In genomic region chr12:51238037-51238509, GRCh38 we compare ENCODE assay signal across 8 cellular contexts. TPM values are rescaled to one million over a fixed set of nuclear protein-coding genes. Genes with fewer than 3 reads are reported as not detected.
DNase-seq lines count a peak whose midpoint lies in the region; ATAC-seq and TF ChIP-seq lines count a peak whose summit lies in the region.

No MANE protein-coding gene starts in this region.

- no peak overlapping the region for H2BK20ac ChIP-seq in H9 (ENCODE audit: low read depth, low read length, poor library complexity, severe bottlenecking)

- H3K23ac ChIP-seq in H9 (ENCODE audit: insufficient read length, low read depth, low read length) (no peak overlapping the region), trophoblast cell (ENCODE audit: low read length) (no peak overlapping the region)

- peak overlapping the region; percentile 94 to 98 for H3K4me3 Mint-ChIP-seq in H9

- H3K27me3 ChIP-seq in H9 (ENCODE audit: insufficient read depth, low read length) (no peaks in the 10 kb centered on the region), trophoblast cell (ENCODE audit: insufficient read depth, low read length) (no peaks in the 10 kb centered on the region)

- peaks cover 2% of the 10 kb centered on the region; the same call in 1 of the 2 replicates for H3K79me2 ChIP-seq in H9 (ENCODE audit: insufficient read depth, low read length)
- peaks cover 4% of the 10 kb centered on the region for H3K79me2 ChIP-seq in trophoblast cell (ENCODE audit: control insufficient read depth, insufficient read depth, low read length, poor library complexity)

- H3K27ac ChIP-seq in H9 (ENCODE audit: insufficient read length, low read depth, low read length), result peak overlapping the region; percentile 55
- H3K27ac ChIP-seq in RWPE1, result peak overlapping the region; percentile 97
- H3K27ac ChIP-seq in trophoblast cell (ENCODE audit: low read depth, low read length), result peak overlapping the region; percentile 41

- H3K9ac ChIP-seq in H9 (ENCODE audit: extremely low read depth, insufficient read length, low read length) (peak overlapping the region; percentile 79), trophoblast cell (ENCODE audit: low read length) (peak overlapping the region; percentile 0)

- H2AFZ ChIP-seq in H9 (ENCODE audit: low read length) (peak overlapping the region; percentile 6), trophoblast cell (ENCODE audit: insufficient read depth, low read length, poor library complexity) (peak overlapping the region; percentile 86)

- no peak for ATAC-seq in omental fat pad (ENCODE audit: low FRiP score)

- no peak overlapping the region for H3K56ac ChIP-seq in H9 (ENCODE audit: insufficient read length, low read depth, low read length)

- H4K12ac ChIP-seq in trophoblast cell (ENCODE audit: low read depth, low read length), result peak overlapping the region; percentile 25

- H3K4me1 ChIP-seq in H9 (ENCODE audit: insufficient read depth, low read length) (peaks cover 2% of the 10 kb centered on the region; the same call in 1 of the 2 replicates), trophoblast cell (ENCODE audit: control insufficient read depth in 1 of 2, insufficient read depth in 2 of 2, low read length in 2 of 2) (peaks cover 5 to 7% of the 10 kb centered on the region in 2 experiments)

- no peak overlapping the region for H3T11ph ChIP-seq in H9 (ENCODE audit: low read length)

- H4K20me1 ChIP-seq in H9 (ENCODE audit: control insufficient read depth, insufficient read depth, insufficient read length), result no peaks in the 10 kb centered on the region

- no peak overlapping the region for H2BK15ac ChIP-seq in H9 (ENCODE audit: low read depth, low read length)

- no peak overlapping the region for H4K5ac ChIP-seq in H9 (ENCODE audit: insufficient read length, low read depth, low read length)

- H3K4me2 ChIP-seq in H9 (ENCODE audit: insufficient read depth, insufficient read length, low read length) (peak overlapping the region; percentile 78), trophoblast cell (ENCODE audit: low read length) (peak overlapping the region; percentile 63)

- H3K18ac ChIP-seq in H9 (ENCODE audit: insufficient read length, low read depth, low read length) (no peak overlapping the region), trophoblast cell (ENCODE audit: low read length) (peak overlapping the region; percentile 51)

- peaks cover 4% of the 10 kb centered on the region for H3K23me2 ChIP-seq in H9 (ENCODE audit: insufficient read length, low read depth, low read length, poor library complexity, severe bottlenecking)

- peaks cover 26 to 34% (median 26%) of the 10 kb centered on the region in 3 experiments for H3K36me3 Mint-ChIP-seq in H9 (ENCODE audit: insufficient read depth in 1 of 3, low read depth in 3 of 3)

- no peaks in the 10 kb centered on the region for H3K79me1 ChIP-seq in H9 (ENCODE audit: insufficient read depth, low read depth, low read length, poor library complexity, severe bottlenecking)
- peaks cover 11% of the 10 kb centered on the region for H3K79me1 ChIP-seq in trophoblast cell (ENCODE audit: low read length)

- H2BK120ac ChIP-seq in H9 (ENCODE audit: low read depth, low read length, poor library complexity, severe bottlenecking) (no peak overlapping the region), trophoblast cell (ENCODE audit: insufficient read depth, low read length, poor library complexity) (peak overlapping the region; percentile 67)

- no peaks in the 10 kb centered on the region for H3K9me3 Mint-ChIP-seq in H9

- CTCF ChIA-PET in RWPE1 (lab: Yijun Ruan, JAX), result interaction anchor here (0.6 to 1.3 kb wide), 4 partner anchors 20 to 156 kb away, joined by 3 read pairs; partner anchors contain the start of gene CSRNP2

- peak; percentile 59 for DNase-seq in DMS53 treated with DMSO at 0.1 percent for 48 hours (lab: John Stamatoyannopoulos, UW; ENCODE audit: unreplicated experiment)
- no peak for DNase-seq in H9
- DNase-seq in RWPE1 (ENCODE audit: low spot score), result no peak
- no peak for DNase-seq in epithelial cell of proximal tubule (ENCODE audit: low read depth)
- peak in 1 of 2 donors; percentile 29 for DNase-seq in trophoblast cell
- no peak for DNase-seq in cortex of kidney (lab: John Stamatoyannopoulos, UW)
- DNase-seq in NOMO-1 (lab: John Stamatoyannopoulos, UW; ENCODE audit: unreplicated experiment in 2 of 2), result no peak
- DNase-seq in omental fat pad (ENCODE audit: low spot score), result no peak

- no peaks in the 10 kb centered on the region for H3K27me3 Mint-ChIP-seq in H9 (ENCODE audit: low read depth)

- H3K14ac ChIP-seq in H9 (ENCODE audit: insufficient read depth, low read length) (peak overlapping the region; percentile 9), trophoblast cell (ENCODE audit: low read length) (peak overlapping the region; percentile 78)

- H2BK5ac ChIP-seq in H9 (ENCODE audit: insufficient read length, low read length) (no peak overlapping the region), trophoblast cell (ENCODE audit: low read depth, low read length, poor library complexity) (peak overlapping the region; percentile 53)

- H3K27ac Mint-ChIP-seq in H9, result peak overlapping the region; percentile 99 to 100 (median 100)

- H3K4me1 Mint-ChIP-seq in H9, result peaks cover 11 to 14% of the 10 kb centered on the region in 2 experiments

- H4K91ac ChIP-seq in H9 (ENCODE audit: insufficient read length, low read depth, low read length) (no peak overlapping the region), trophoblast cell (ENCODE audit: low read depth, low read length) (peak overlapping the region; percentile 55)

- TF ChIP-seq CTCF in H9 (conservative IDR thresholded peaks at IDR 0.05) (no peak), RWPE1 (conservative IDR thresholded peaks at IDR 0.05; ENCODE audit: low read depth) (no peak), epithelial cell of proximal tubule (conservative IDR thresholded peaks at IDR 0.05; ENCODE audit: low read depth, low read length) (peak; percentile 1), omental fat pad (IDR thresholded peaks at IDR 0.05) (no peak)

- H2AK5ac ChIP-seq in H9 (ENCODE audit: insufficient read length, low read length), result no peak overlapping the region
- no peak overlapping the region for H2AK5ac ChIP-seq in trophoblast cell (ENCODE audit: low read length)

- no peaks in the 10 kb centered on the region for H3K9me3 ChIP-seq in H9 (ENCODE audit: control insufficient read depth, low read depth, low read length)
- H3K9me3 ChIP-seq in trophoblast cell (ENCODE audit: insufficient read depth, low read depth, low read length), result no peaks in the 10 kb centered on the region

- H3K4ac ChIP-seq in H9 (ENCODE audit: low read depth, low read length), result no peak overlapping the region
- H3K4ac ChIP-seq in trophoblast cell (ENCODE audit: low read depth, low read length), result peak overlapping the region; percentile 1

- H4K8ac ChIP-seq in H9 (replicated peaks; ENCODE audit: insufficient read length, low read depth, low read length) (no peak overlapping the region), trophoblast cell (ENCODE audit: low read depth, low read length) (peak overlapping the region; percentile 83)

- H2BK12ac ChIP-seq in H9 (ENCODE audit: insufficient read length, low read depth, low read length), result no peak overlapping the region
- no peak overlapping the region for H2BK12ac ChIP-seq in trophoblast cell (ENCODE audit: low read length)

- POLR2A ChIA-PET in RWPE1 (lab: Yijun Ruan, JAX; ENCODE audit: low non-redundant PET), result interaction anchor here (0.6 to 1.7 kb wide), 5 partner anchors 19 to 169 kb away, joined by 3 to 8 read pairs (median 3); no protein-coding TSS in a partner anchor

- H3K36me3 ChIP-seq in trophoblast cell (ENCODE audit: control insufficient read depth in 1 of 2, insufficient read depth in 2 of 2, low read length in 2 of 2), result peaks cover 8 to 21% of the 10 kb centered on the region in 2 experiments

- H3K4me3 ChIP-seq in epithelial cell of proximal tubule (ENCODE audit: low read depth, low read length), result peak overlapping the region; percentile 97
- H3K4me3 ChIP-seq in trophoblast cell (ENCODE audit: low read depth, low read length), result peak overlapping the region; percentile 13

- WGBS in H9 (ENCODE audit: extremely low coverage, insufficient read length, low lambda C conversion rate), result no CpG with 5 or more reads among the region's 10 CpGs
- WGBS in trophoblast cell (ENCODE audit: extremely low coverage, insufficient coverage, insufficient read length), result no CpG with 5 or more reads among the region's 10 CpGs

RNA-seq across cellular contexts. Expression of gene DAZAP2, which starts 0.6 kb away (rescaled TPM):
- total RNA-seq in H9 (2021) (23.6 and 25.8 TPM in 2 replicates), epithelial cell of proximal tubule (196 and 198 TPM in 2 replicates), omental fat pad (100 to 1,000 TPM; 213 to 277 (median 235) TPM)
- polyA plus RNA-seq in trophoblast cell (2013), result 132 and 144 TPM in 2 replicates

RNA-seq across cellular contexts. Expression of gene POU6F1, which starts 20.2 kb away (rescaled TPM):
- total RNA-seq in H9 (2021), result 12.0 and 13.3 TPM in 2 replicates
- 4.6 and 9.2 TPM in 2 replicates for total RNA-seq in epithelial cell of proximal tubule
- polyA plus RNA-seq in trophoblast cell (2013), result 4.6 and 5.9 TPM in 2 replicates
- total RNA-seq in omental fat pad, result 10 to 100 TPM in 2 of 4 donors, 1 to 10 TPM in 2; 5.8 to 14.8 (median 8.5) TPM

RNA-seq across cellular contexts. Expression of gene SMAGP, which starts 32.1 kb away (rescaled TPM):
- 11.3 and 12.4 TPM in 2 replicates for total RNA-seq in H9 (2021)
- 29.3 and 42.2 TPM in 2 replicates for total RNA-seq in epithelial cell of proximal tubule
- polyA plus RNA-seq in trophoblast cell (2013), result 119 and 122 TPM in 2 replicates
- 10 to 100 TPM in 2 of 4 donors, 1 to 10 TPM in 2; 3.8 to 12.0 (median 7.0) TPM for total RNA-seq in omental fat pad

Comparison
In these comparisons a context has a peak if more than half of its experiments do, and no peak if none do; other contexts are left out.
1. H3K27ac ChIP-seq: peak in every context shown above with its lines; median percentile 97 in RWPE1; 55 in H9; 41 in trophoblast cell.